ENCODE assay signal across 12 cellular contexts in genomic region chr12:25001311-25001710, GRCh38.
"Had no signal": no experiment of that assay in that cellular context is flagged by ENCODE, and none has a peak within 500 bp of the region (broad histone marks: within the 10 kb centered on the region; RNA-seq: fewer than 3 reads in every experiment).

No MANE protein-coding gene starts in this region.

- H3K36me3 ChIP-seq: colonic mucosa, gastroesophageal sphincter, sigmoid colon, upper lobe of right lung had no signal

- H3K27ac ChIP-seq: colonic mucosa, gastroesophageal sphincter, hepatocyte, sigmoid colon, testis, upper lobe of right lung, VCaP had no signal

- H2AFZ ChIP-seq: hepatocyte had no signal

- H3K79me2 ChIP-seq: hepatocyte had no signal

- ATAC-seq: activated CD8-positive, alpha-beta T cell treated with anti-CD3 and anti-CD28 coated beads for 36 hours; gastroesophageal sphincter; upper lobe of right lung had no signal

- H3K4me1 ChIP-seq: colonic mucosa, testis had no signal

- H3K27me3 ChIP-seq: colonic mucosa, gastroesophageal sphincter, hepatocyte, sigmoid colon, testis, upper lobe of right lung had no signal

- DNase-seq: activated CD4-positive, alpha-beta T cell treated with anti-CD3 and anti-CD28 coated beads for 4 hours; activated CD8-positive, alpha-beta memory T cell treated with anti-CD3 and anti-CD28 coated beads, Interleukin-2, amount 50 U/mL, for 48 hours; activated CD8-positive, alpha-beta T cell treated with anti-CD3 and anti-CD28 coated beads for 36 hours; colonic mucosa; effector CD4-positive, alpha-beta T cell; sigmoid colon; stimulated activated CD4-positive, alpha-beta T cell treated with anti-CD3 and anti-CD28 coated beads, Interleukin-2, amount 100 ng/mL, for 24 hours; testis; upper lobe of right lung had no signal

- H3K4me3 ChIP-seq: colonic mucosa, gastroesophageal sphincter, hepatocyte, sigmoid colon, testis, upper lobe of right lung had no signal

- H3K9me3 ChIP-seq: colonic mucosa, gastroesophageal sphincter, sigmoid colon, testis, upper lobe of right lung had no signal

- H3K4me2 ChIP-seq: hepatocyte had no signal
